ENCODE assay signal across 9 cellular contexts in genomic region chr13:28533049-28533436, GRCh38. TPM values are rescaled to one million over a fixed set of nuclear protein-coding genes. Genes with fewer than 3 reads are reported as not detected.
DNase-seq lines count a peak whose midpoint lies in the region; ATAC-seq and TF ChIP-seq lines count a peak whose summit lies in the region.
"Had no signal": no experiment of that assay in that cellular context is flagged by ENCODE, and none has a peak within 500 bp of the region (broad histone marks: within the 10 kb centered on the region; RNA-seq: fewer than 3 reads in every experiment).

No MANE protein-coding gene starts in this region.

- peak overlapping the region; percentile 76 for H3K4me3 Mint-ChIP-seq in activated B cell treated with CpG ODN at 0.5 μM for 24 hours

- peak overlapping the region; percentile 86 for H3K4me2 ChIP-seq in smooth muscle cell

- DNase-seq in NCI-H82 (lab: John Stamatoyannopoulos, UW) (peak; percentile 26), NCI-H82 treated with DMSO at 0.1 percent for 48 hours (lab: John Stamatoyannopoulos, UW; ENCODE audit: unreplicated experiment) (no peak), activated B cell treated with CpG ODN at 0.5 μM for 24 hours (no peak), iPS DF 6.9 (ENCODE audit: low read depth, low spot score) (no peak), smooth muscle cell (lab: John Stamatoyannopoulos, UW; ENCODE audit: unreplicated experiment) (no peak), NCI-H446 (lab: John Stamatoyannopoulos, UW) (no peak), left lobe of liver (ENCODE audit: low spot score) (no peak), left lung (no peak)
- DNase-seq: NCI-H2171 had no signal

- H3K27me3 ChIP-seq in iPS DF 6.9 (ENCODE audit: control insufficient read depth, insufficient read depth, low read length) (peaks cover 3% of the 10 kb centered on the region; the same call in 1 of the 2 replicates), smooth muscle cell (ENCODE audit: low read depth) (no peaks in the 10 kb centered on the region), left lung (peaks cover 35 to 77% of the 10 kb centered on the region in 2 donors)

- no peaks in the 10 kb centered on the region for H4K20me1 ChIP-seq in smooth muscle cell (ENCODE audit: low read depth)

- H3K27ac Mint-ChIP-seq in activated B cell treated with CpG ODN at 0.5 μM for 24 hours = no peak overlapping the region

- H3K27ac ChIP-seq in iPS DF 6.9 (ENCODE audit: low read length) = no peak overlapping the region
- H3K27ac ChIP-seq in smooth muscle cell (ENCODE audit: low read depth) = peak overlapping the region; percentile 23
- H3K27ac ChIP-seq in left lung = peak overlapping the region in 1 of 2 donors; percentile 48

- peak overlapping the region; percentile 84 for H2AFZ ChIP-seq in smooth muscle cell (ENCODE audit: low read depth)

- H3K4me3 ChIP-seq in iPS DF 6.9 (ENCODE audit: low read length) (peak overlapping the region; percentile 74; the same call in 1 of the 2 replicates), smooth muscle cell (peak overlapping the region; percentile 66), left lung (peak overlapping the region in 1 of 2 donors; percentile 43)

- H3K9me3 Mint-ChIP-seq in activated B cell treated with CpG ODN at 0.5 μM for 24 hours = no peaks in the 10 kb centered on the region

- no peak for TF ChIP-seq CTCF in activated B cell treated with CpG ODN at 0.5 μM for 24 hours (IDR thresholded peaks at IDR 0.05)
- no peak for TF ChIP-seq CTCF in smooth muscle cell (IDR thresholded peaks at IDR 0.05; ENCODE audit: borderline replicate concordance, insufficient read depth, poor library complexity, severe bottlenecking)
- no peak for TF ChIP-seq CTCF in left lung (IDR thresholded peaks at IDR 0.05)

- H3F3A ChIP-seq in smooth muscle cell (ENCODE audit: low read depth) = peaks cover 3% of the 10 kb centered on the region

- ATAC-seq in activated B cell treated with CpG ODN at 0.5 μM for 24 hours (ENCODE audit: low read depth) = no peak
- no peak for ATAC-seq in left lobe of liver
- no peak for ATAC-seq in left lung

- CTCF ChIA-PET in activated B cell treated with CpG ODN at 0.5 μM for 24 hours (lab: Charles Lee) = no interaction called here

- H3K4me1 Mint-ChIP-seq in activated B cell treated with CpG ODN at 0.5 μM for 24 hours = peaks cover 19% of the 10 kb centered on the region

- H3K4me1 ChIP-seq in iPS DF 6.9 (ENCODE audit: control insufficient read depth, insufficient read depth, low read length) (peaks cover 6% of the 10 kb centered on the region; the same call in 1 of the 2 replicates), smooth muscle cell (ENCODE audit: low read depth) (peaks cover 11% of the 10 kb centered on the region), left lung (peaks cover 8 to 31% of the 10 kb centered on the region in 2 donors)

- no peaks in the 10 kb centered on the region for H3K36me3 Mint-ChIP-seq in activated B cell treated with CpG ODN at 0.5 μM for 24 hours (ENCODE audit: low read depth)

- intact Hi-C loops in activated B cell treated with CpG ODN at 0.5 μM for 24 hours (cut with micrococcal nuclease) (loop anchor here (5.0 kb wide), 1 partner anchor 41 kb away; no protein-coding TSS in a partner anchor), left lung (cut with DNase I) (no loop called here)

- H3K9me3 ChIP-seq in iPS DF 6.9 (ENCODE audit: control insufficient read depth, insufficient read depth, low read length) (no peaks in the 10 kb centered on the region), smooth muscle cell (replicated peaks; ENCODE audit: low read depth) (no peaks in the 10 kb centered on the region), left lung (peaks cover 0 to 3% of the 10 kb centered on the region in 2 donors)

- peaks cover 27% of the 10 kb centered on the region for H3K27me3 Mint-ChIP-seq in activated B cell treated with CpG ODN at 0.5 μM for 24 hours

- no CpG with 5 or more reads among the region's 17 CpGs for WGBS in iPS DF 6.9 (ENCODE audit: insufficient coverage, insufficient read length)
- 8% methylated on average over 17 of the region's 17 CpGs for WGBS in smooth muscle cell (ENCODE audit: low lambda C conversion rate)

- peak overlapping the region; percentile 8 for H3K9ac ChIP-seq in smooth muscle cell (ENCODE audit: low read depth)

- no peaks in the 10 kb centered on the region for H3K79me2 ChIP-seq in smooth muscle cell (ENCODE audit: low read depth)

- H3K36me3 ChIP-seq in iPS DF 6.9 (ENCODE audit: control insufficient read depth, insufficient read depth, low read length) (no peaks in the 10 kb centered on the region; the same call in 1 of the 2 replicates), smooth muscle cell (ENCODE audit: low read depth) (no peaks in the 10 kb centered on the region), left lung (no peaks in the 10 kb centered on the region)

- POLR2A ChIA-PET in activated B cell treated with CpG ODN at 0.5 μM for 24 hours (lab: Charles Lee) = no interaction called here

RNA-seq across cellular contexts. Expression of gene FLT1, which starts 38.1 kb away (rescaled TPM):
- total RNA-seq in activated B cell treated with CpG ODN at 0.5 μM for 24 hours (0.46 and 1.3 TPM in 2 replicates), smooth muscle cell (738 and 786 TPM in 2 replicates), left lobe of liver (12.6 TPM), left lung (10 to 100 TPM; 25.2 to 30.3 TPM)
- polyA plus RNA-seq in smooth muscle cell = 329 and 495 TPM in 2 replicates

Comparison
In these comparisons a context has a peak if more than half of its experiments do, and no peak if none do; other contexts are left out.
1. RNA of gene FLT1, which starts 38.1 kb away (total RNA-seq): 738 to 786 TPM in smooth muscle cell; 25.2 to 30.3 TPM in left lung, 12.6 TPM in left lobe of liver (single experiment) and 0.46 to 1.3 TPM in activated B cell treated with CpG ODN at 0.5 μM for 24 hours; every median in the first group is over 10 times any median in the second.